ENCODE assay signal across 1 cellular context in genomic region chr11:10502065-10502680, GRCh38.
TF ChIP-seq lines count a peak whose summit lies in the region.

No MANE protein-coding gene starts in this region.

TF ChIP-seq in H1, 55 proteins besides CTCF, POLR2A, EP300 and RAD21:
- TF ChIP-seq CEBPB (IDR thresholded peaks at IDR 0.05; ENCODE audit: low read depth, low read length) (no peak), JUN (IDR thresholded peaks at IDR 0.05; ENCODE audit: low read depth, low read length) (no peak), SP1 (IDR thresholded peaks at IDR 0.05; ENCODE audit: low read depth, low read length) (no peak), CBX8 (IDR thresholded peaks at IDR 0.05; ENCODE audit: borderline replicate concordance, low read depth, low read length) (no peak), BCL11A (IDR thresholded peaks at IDR 0.05; ENCODE audit: low read depth in 2 of 2, low read length in 2 of 2) (no peak), RXRA (IDR thresholded peaks at IDR 0.05; ENCODE audit: insufficient read depth, low read depth, low read length) (no peak), BRCA1 (IDR thresholded peaks at IDR 0.05; ENCODE audit: low read depth, low read length) (no peak), JUND (IDR thresholded peaks at IDR 0.05; ENCODE audit: low read length) (no peak), HDAC2 (IDR thresholded peaks at IDR 0.05; ENCODE audit: borderline replicate concordance in 1 of 2, low read depth in 2 of 2, low read length in 2 of 2) (no peak), TEAD4 (IDR thresholded peaks at IDR 0.05; ENCODE audit: low read depth, low read length) (no peak), RNF2 (IDR thresholded peaks at IDR 0.05; ENCODE audit: borderline replicate concordance, low read depth, low read length, missing control alignments, poor library complexity, severe bottlenecking) (no peak), POLR2AphosphoS5 (IDR thresholded peaks at IDR 0.05; ENCODE audit: low read depth, low read length) (no peak), SP2 (IDR thresholded peaks at IDR 0.05; ENCODE audit: low read length) (no peak), NANOG (IDR thresholded peaks at IDR 0.05; ENCODE audit: insufficient read depth, low read depth, low read length, poor library complexity, severe bottlenecking) (no peak)
